In the genomic region with DNA sequence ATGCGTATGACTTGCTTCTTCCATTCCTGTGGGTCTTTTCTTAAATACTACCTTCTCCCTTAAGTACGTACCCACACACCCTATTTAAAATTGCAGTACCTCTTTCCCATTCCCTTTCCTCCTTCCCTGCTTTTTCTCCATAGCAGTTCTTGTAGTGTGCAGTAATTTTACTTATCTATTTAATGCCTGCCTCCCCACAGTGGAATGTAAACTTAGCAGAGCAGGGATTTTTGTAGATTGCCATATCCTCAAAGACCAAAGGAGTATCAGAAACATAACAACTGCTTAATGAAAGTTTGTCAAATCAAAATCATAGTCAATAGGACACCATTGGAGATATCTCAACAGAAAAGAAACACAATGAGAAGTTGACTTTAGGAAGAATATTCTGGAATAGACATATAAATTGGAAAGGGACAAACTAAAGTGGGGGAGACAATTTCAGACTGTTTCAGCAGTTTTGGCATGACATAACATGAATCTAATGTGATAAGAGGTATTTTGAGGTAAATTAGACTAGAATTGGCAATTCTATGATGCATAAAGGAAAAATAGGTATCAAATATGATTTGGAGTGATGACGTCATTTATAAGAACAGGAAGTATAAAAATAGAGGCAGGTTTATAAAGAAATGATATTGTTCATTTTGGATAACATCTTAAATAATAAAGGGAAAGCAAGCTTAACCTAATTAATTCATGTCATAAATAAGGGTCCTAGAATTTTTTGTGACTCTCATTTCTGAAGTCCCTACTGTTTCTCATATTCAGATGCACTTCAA, we compare ENCODE assay signal across 16 cellular contexts.
DNase-seq lines count a peak whose midpoint lies in the region; ATAC-seq, FAIRE-seq and TF ChIP-seq lines count a peak whose summit lies in the region.
"Had no signal": no experiment of that assay in that cellular context is flagged by ENCODE, and none has a peak within 500 bp of the region (broad histone marks: within the 10 kb centered on the region; RNA-seq: fewer than 3 reads in every experiment).

No MANE protein-coding gene starts in this region.

- no peaks in the 10 kb centered on the region for H3K27me3 ChIP-seq in IMR-90 (ENCODE audit: control insufficient read depth, insufficient read depth, low read length)
- H3K27me3 ChIP-seq in GM12878 (replicated peaks in 1 of 2; ENCODE audit: control insufficient read depth in 2 of 2, insufficient read depth in 2 of 2, low read length in 1 of 2) = no peaks in the 10 kb centered on the region
- H3K27me3 ChIP-seq in colonic mucosa = no peaks in the 10 kb centered on the region
- H3K27me3 ChIP-seq: BLaER1 treated with 17β-estradiol and CSF1 and Interleukin-3, amounts not matched to agents 10 nM and 100 nM had no signal

- POLR2A ChIA-PET in IMR-90 (lab: Charles Lee; ENCODE audit: unreplicated experiment) = no interaction called here
- POLR2A ChIA-PET in GM12878 (lab: Charles Lee) = no interaction called here

- CTCF ChIA-PET in IMR-90 (lab: Yijun Ruan, JAX) = no interaction called here
- CTCF ChIA-PET in GM12878 (lab: Yijun Ruan, JAX) = no interaction called here

- FAIRE-seq in GM12878 (lab: Jason Lieb, UNC) = no peak
- FAIRE-seq: GM12891 had no signal

- TF ChIP-seq RAD21 in IMR-90 (IDR thresholded peaks at IDR 0.05; ENCODE audit: low read length) (no peak), GM12878 (IDR thresholded peaks at IDR 0.05; ENCODE audit: insufficient read depth, low read depth, low read length) (no peak)

- H3K4ac ChIP-seq in IMR-90 (ENCODE audit: low read depth, low read length) = peak overlapping the region; percentile 42

- no peak overlapping the region for H2AFZ ChIP-seq in IMR-90 (replicated peaks; ENCODE audit: low read length, poor library complexity)
- no peak overlapping the region for H2AFZ ChIP-seq in GM12878 (ENCODE audit: control insufficient read depth, low read depth, low read length)
- H2AFZ ChIP-seq: GM23248 had no signal

- dilution Hi-C loops in IMR-90 (cut with HindIII; ENCODE audit: low sequenced_read_pairs, unreplicated experiment) = no loop called here

- H3K23ac ChIP-seq in IMR-90 (ENCODE audit: low read depth, low read length) = no peak overlapping the region

- H3K79me2 ChIP-seq in GM12878 (ENCODE audit: control insufficient read depth, insufficient read depth, low read length) = no peaks in the 10 kb centered on the region

- TF ChIP-seq POLR2A in IMR-90 (IDR thresholded peaks at IDR 0.05; ENCODE audit: low read depth, low read length) = no peak
- TF ChIP-seq POLR2A in GM12878 (IDR thresholded peaks at IDR 0.05; ENCODE audit: low read depth, low read length) = no peak
- TF ChIP-seq POLR2A in lower leg skin (IDR thresholded peaks at IDR 0.05) = no peak

- no peaks in the 10 kb centered on the region for H4K20me1 ChIP-seq in IMR-90 (ENCODE audit: insufficient read depth, low read length)
- no peaks in the 10 kb centered on the region for H4K20me1 ChIP-seq in GM12878 (ENCODE audit: control insufficient read depth, insufficient read depth)
- H4K20me1 ChIP-seq: BLaER1 treated with 17β-estradiol and CSF1 and Interleukin-3, amounts not matched to agents 10 nM and 100 nM had no signal

- H4K91ac ChIP-seq in IMR-90 (ENCODE audit: insufficient read depth, low read depth, low read length) = peak overlapping the region; percentile 67

- H3K18ac ChIP-seq in IMR-90 (ENCODE audit: low read depth, low read length) = peak overlapping the region; percentile 61; the same call in 1 of the 2 replicates

- no peak overlapping the region for H3K4me3 ChIP-seq in IMR-90 (ENCODE audit: insufficient read depth, low read depth, low read length)
- H3K4me3 ChIP-seq in GM12878 = no peak overlapping the region
- H3K4me3 ChIP-seq in fibroblast of villous mesenchyme (ENCODE audit: low read depth, low read length) = no peak overlapping the region
- no peak overlapping the region for H3K4me3 ChIP-seq in colonic mucosa
- no peak overlapping the region for H3K4me3 ChIP-seq in lower leg skin (ENCODE audit: low read depth, poor library complexity, severe bottlenecking)
- H3K4me3 ChIP-seq: BLaER1 treated with 17β-estradiol and CSF1 and Interleukin-3, amounts not matched to agents 10 nM and 100 nM; GM23248 had no signal

- no peak overlapping the region for H3K56ac ChIP-seq in IMR-90 (ENCODE audit: extremely low read depth, insufficient read depth, low read length)

- H3K9me3 ChIP-seq in IMR-90 (ENCODE audit: control insufficient read depth, insufficient read depth, low read length) (no peaks in the 10 kb centered on the region), GM12878 (replicated peaks; ENCODE audit: control insufficient read depth, insufficient read depth, low read length) (no peaks in the 10 kb centered on the region), colonic mucosa (no peaks in the 10 kb centered on the region)
- H3K9me3 ChIP-seq: BLaER1 treated with 17β-estradiol and CSF1 and Interleukin-3, amounts not matched to agents 10 nM and 100 nM had no signal

- peaks cover 6% of the 10 kb centered on the region for H3K4me1 ChIP-seq in IMR-90 (ENCODE audit: control insufficient read depth, insufficient read depth, low read length)
- no peaks in the 10 kb centered on the region for H3K4me1 ChIP-seq in GM12878 (ENCODE audit: control insufficient read depth, insufficient read depth, low read length)
- no peaks in the 10 kb centered on the region for H3K4me1 ChIP-seq in colonic mucosa
- H3K4me1 ChIP-seq: BLaER1 treated with 17β-estradiol and CSF1 and Interleukin-3, amounts not matched to agents 10 nM and 100 nM had no signal

- no peak overlapping the region for H3K27ac ChIP-seq in IMR-90 (ENCODE audit: insufficient read depth, low read length)
- no peak overlapping the region for H3K27ac ChIP-seq in GM12878 (ENCODE audit: control insufficient read depth, insufficient read depth)
- no peak overlapping the region for H3K27ac ChIP-seq in colonic mucosa
- H3K27ac ChIP-seq: BLaER1 treated with 17β-estradiol and CSF1 and Interleukin-3, amounts not matched to agents 10 nM and 100 nM; GM23248; HL-60 had no signal

- H3K9ac ChIP-seq in IMR-90 (ENCODE audit: low read depth, low read length) (no peak overlapping the region), GM12878 (ENCODE audit: control insufficient read depth, insufficient read depth, low read length) (no peak overlapping the region), colonic mucosa (ENCODE audit: low read depth in 2 of 2, low read length in 2 of 2) (no peak overlapping the region)
- H3K9ac ChIP-seq: BLaER1 treated with 17β-estradiol and CSF1 and Interleukin-3, amounts not matched to agents 10 nM and 100 nM; GM23248 had no signal

- RAD21 ChIA-PET in GM12878 (lab: Charles Lee; ENCODE audit: unreplicated experiment) = no interaction called here

- H2BK5ac ChIP-seq in IMR-90 (ENCODE audit: low read depth, low read length, poor library complexity, severe bottlenecking) = peak overlapping the region; percentile 56

- SMC1A ChIA-PET in GM12878 (lab: Charles Lee; ENCODE audit: uncharacterized antibody, unreplicated experiment) = no interaction called here

- H3K79me1 ChIP-seq in IMR-90 (ENCODE audit: low read depth in 1 of 2, low read length in 2 of 2) = 0 out of 4 replicates have a peak, but pooled peaks cover 0 to 4% of the 10 kb centered on the region in 2 experiments

- H4K8ac ChIP-seq in IMR-90 (ENCODE audit: low read depth in 2 of 2, low read length in 2 of 2) = 0 out of 4 replicates have a peak overlapping the region, but pooled peaks of 1 of the 2 experiments have one; percentile 22

- TF ChIP-seq CTCF in IMR-90 (conservative IDR thresholded peaks at IDR 0.05; ENCODE audit: low read depth, low read length) = no peak
- TF ChIP-seq CTCF in GM12878 (IDR thresholded peaks at IDR 0.05 in 2 of 3, conservative IDR thresholded peaks at IDR 0.05 in 1 of 3; ENCODE audit: control insufficient read depth in 2 of 3, extremely low read depth in 1 of 3, insufficient read depth in 1 of 3, low read depth in 3 of 3, low read length in 3 of 3) = no peak
- TF ChIP-seq CTCF in fibroblast of villous mesenchyme (IDR thresholded peaks at IDR 0.05; ENCODE audit: insufficient read depth, low read depth, low read length) = no peak
- no peak for TF ChIP-seq CTCF in colonic mucosa (IDR thresholded peaks at IDR 0.05)
- TF ChIP-seq CTCF in lower leg skin (IDR thresholded peaks at IDR 0.05) = no peak

- TF ChIP-seq EP300 in GM12878 (IDR thresholded peaks at IDR 0.05; ENCODE audit: borderline replicate concordance in 1 of 2, control insufficient read depth in 1 of 2, low read depth in 2 of 2, low read length in 2 of 2) = no peak

- in situ Hi-C loops in IMR-90 (cut with MboI; ENCODE audit: low sequenced_read_pairs) (no loop called here), GM12878 (cut with MboI) (no loop called here)

- BruUV-seq in IMR-90 (replicated peaks; lab: Mats Ljungman, UMichigan) = no TSS peak
- no TSS peak for BruUV-seq in GM12878 (replicated peaks; lab: Mats Ljungman, UMichigan)

- H3K36me3 ChIP-seq in IMR-90 (ENCODE audit: control insufficient read depth, insufficient read depth, low read length) (no peaks in the 10 kb centered on the region), GM12878 (ENCODE audit: control insufficient read depth in 2 of 2, insufficient read depth in 2 of 2, low read length in 1 of 2) (no peaks in the 10 kb centered on the region), colonic mucosa (no peaks in the 10 kb centered on the region)
- H3K36me3 ChIP-seq: BLaER1 treated with 17β-estradiol and CSF1 and Interleukin-3, amounts not matched to agents 10 nM and 100 nM had no signal

- no peak overlapping the region for H2AK9ac ChIP-seq in IMR-90 (replicated peaks; ENCODE audit: low read depth, low read length, poor library complexity)

- peak overlapping the region; percentile 67 for H2BK20ac ChIP-seq in IMR-90 (ENCODE audit: low read depth, low read length)

- H4K5ac ChIP-seq in IMR-90 (ENCODE audit: low read depth, low read length) = peak overlapping the region; percentile 24; the same call in 1 of the 2 replicates

- intact Hi-C loops in IMR-90 (cut with micrococcal nuclease) (no loop called here), GM12878 (cut with micrococcal nuclease; ENCODE audit: unreplicated experiment) (no loop called here), left colon (cut with DNase I, micrococcal nuclease) (no loop called here), colonic mucosa (cut with DNase I) (no loop called here), lower leg skin (cut with DNase I; ENCODE audit: low total_unique reads) (no loop called here)

- H2AK5ac ChIP-seq in IMR-90 (ENCODE audit: low read depth, low read length) = peak overlapping the region; percentile 76

- H3K14ac ChIP-seq in IMR-90 (replicated peaks; ENCODE audit: low read depth, low read length) = peak overlapping the region; percentile 38

- H3K4me2 ChIP-seq in IMR-90 (ENCODE audit: low read depth, low read length) (no peak overlapping the region), GM12878 (ENCODE audit: control insufficient read depth, insufficient read depth) (no peak overlapping the region)
- H3K4me2 ChIP-seq: BLaER1 treated with 17β-estradiol and CSF1 and Interleukin-3, amounts not matched to agents 10 nM and 100 nM had no signal

- no CpG with 5 or more reads among the region's 3 CpGs for WGBS in IMR-90 (ENCODE audit: extremely low coverage in 2 of 2, insufficient read length in 1 of 2), 2 experiments
- WGBS in GM12878 (ENCODE audit: insufficient coverage, insufficient replicate concordance, low lambda C conversion rate, missing lambda C conversion rate) = 56% methylated on average over 3 of the region's 3 CpGs
- 84 to 87% methylated on average over 3 of the region's 3 CpGs for WGBS in lower leg skin, 2 donors

- peak overlapping the region; percentile 54; the same call in 2 of the 3 replicates for H2BK15ac ChIP-seq in IMR-90 (ENCODE audit: low read depth, low read length)

- DNase-seq in IMR-90 (peak; percentile 39), GM12878 (ENCODE audit: low read depth, low spot score) (no peak), fibroblast of villous mesenchyme (ENCODE audit: low read depth) (peak; percentile 42), left colon (no peak), colonic mucosa (no peak), lower leg skin (ENCODE audit: low spot score in 2 of 2) (no peak)
- DNase-seq: Calu3; CD8-positive, alpha-beta T cell; DMS79 treated with DMSO at 0.1 percent for 48 hours; GM23248; H7; HFFc6 had no signal

- H3K9me1 ChIP-seq in IMR-90 (ENCODE audit: insufficient read depth, low read length) = 0 out of 2 replicates have a peak, but pooled peaks cover 4% of the 10 kb centered on the region

- ATAC-seq in IMR-90 (ENCODE audit: low read depth) (peak; percentile 80), GM12878 (no peak), left colon (no peak)
- ATAC-seq: CD8-positive, alpha-beta T cell; HCT116 had no signal

- H2BK120ac ChIP-seq in IMR-90 (ENCODE audit: low read depth, low read length) = peak overlapping the region; percentile 69

Comparison
In these comparisons a context has a peak if more than half of its experiments do, and no peak if none do; other contexts are left out.
1. DNase-seq: peak in IMR-90 (single experiment) and fibroblast of villous mesenchyme (single experiment); none in GM12878 (single experiment), left colon (0 of 2), colonic mucosa (single experiment) and lower leg skin (0 of 2).